In the genomic region with DNA sequence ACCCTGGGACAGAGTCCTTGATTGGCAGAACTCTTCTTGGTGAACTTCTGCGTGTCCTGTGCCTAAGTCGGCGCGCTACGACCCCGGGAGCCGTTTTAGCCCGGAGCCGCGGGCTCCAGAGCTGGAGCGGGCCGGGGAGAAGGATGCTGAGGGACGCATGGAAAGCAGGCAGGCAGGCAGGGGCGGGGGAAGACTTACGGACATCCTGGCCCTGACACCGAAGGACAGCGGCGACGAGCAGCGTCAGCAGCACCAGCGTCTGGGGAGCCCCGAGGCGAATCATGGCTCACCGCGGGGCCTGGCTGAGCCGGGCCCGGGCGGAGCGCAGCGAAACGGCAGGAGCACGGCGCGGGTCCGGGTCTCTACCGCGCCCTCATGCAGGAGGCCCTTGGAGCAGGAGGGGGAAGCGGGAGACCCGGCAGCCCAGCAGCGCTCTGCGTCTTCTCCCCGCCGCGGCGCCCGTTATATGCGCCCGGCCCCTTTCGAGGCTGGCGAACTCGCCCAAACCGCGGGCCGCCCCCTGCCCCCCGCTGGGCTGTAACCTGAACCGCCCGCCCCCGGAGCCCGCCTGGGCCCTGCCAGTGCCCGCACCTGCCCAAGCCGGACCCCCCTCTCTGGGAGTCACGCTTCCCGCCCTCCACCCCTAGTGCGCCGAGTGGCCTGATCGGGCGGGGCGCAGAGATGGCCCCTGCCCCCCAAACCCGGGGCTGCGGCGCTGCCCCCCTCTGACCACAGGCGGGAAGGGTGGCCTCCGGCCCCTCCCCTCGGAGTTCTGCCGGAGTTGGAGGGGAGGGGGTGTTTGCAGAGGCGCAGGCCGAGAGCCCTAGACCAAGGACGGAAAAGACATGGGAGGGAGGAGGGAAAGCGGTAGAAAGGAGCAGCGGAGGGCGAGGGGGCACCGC, we compare ENCODE assay signal across 8 cellular contexts. TPM values are rescaled to one million over a fixed set of nuclear protein-coding genes. Genes with fewer than 3 reads are reported as not detected.
DNase-seq lines count a peak whose midpoint lies in the region; ATAC-seq and TF ChIP-seq lines count a peak whose summit lies in the region.

A gene (minus strand): TSS at position 438 of the 902 bp plus-strand sequence. CDS start 155 bp downstream, at position 283.

- TF ChIP-seq CTCF in A673 (conservative IDR thresholded peaks at IDR 0.05; ENCODE audit: low read depth, low read length) (no peak), gastrocnemius medialis (IDR thresholded peaks at IDR 0.05 in 4 of 5, conservative IDR thresholded peaks at IDR 0.05 in 1 of 5) (no peak)

- no peaks in the 10 kb centered on the region for H3K9me3 Mint-ChIP-seq in activated CD8-positive, alpha-beta T cell treated with anti-CD3 and anti-CD28 coated beads, Interleukin-2, amount 10 ng/mL, durations not matched to agents 7 days and 5 days (ENCODE audit: insufficient read depth)

- CTCF ChIA-PET in A673 (lab: Charles Lee): interaction anchor here (0.5 kb wide), 1 partner anchor 556 kb away, joined by 7 read pairs; no protein-coding TSS in a partner anchor
- CTCF ChIA-PET in HEK293T (lab: Yijun Ruan, JAX): no interaction called here
- CTCF ChIA-PET in activated CD8-positive, alpha-beta T cell treated with anti-CD3 and anti-CD28 coated beads, Interleukin-2, amount 10 ng/mL, durations not matched to agents 7 days and 5 days (lab: Charles Lee): interaction anchor here (1.5 to 2.3 kb wide), 2 partner anchors 11 to 41 kb away, joined by 4 to 6 read pairs; a partner anchor contains a TSS

- H3K36me3 Mint-ChIP-seq in activated CD8-positive, alpha-beta T cell treated with anti-CD3 and anti-CD28 coated beads, Interleukin-2, amount 10 ng/mL, durations not matched to agents 7 days and 5 days (ENCODE audit: low read depth): no peaks in the 10 kb centered on the region

- H3K9me3 ChIP-seq in A673 (ENCODE audit: low read depth, low read length, poor library complexity, severe bottlenecking) (no peaks in the 10 kb centered on the region), gastrocnemius medialis (no peaks in the 10 kb centered on the region)

- no peaks in the 10 kb centered on the region for H3K36me3 ChIP-seq in A673 (ENCODE audit: insufficient read depth, low read length, poor library complexity, severe bottlenecking)
- H3K36me3 ChIP-seq in gastrocnemius medialis: no peaks in the 10 kb centered on the region

- no TSS peak for BruUV-seq in A673 (replicated peaks; lab: Mats Ljungman, UMichigan)

- no peak within 1 kb of the TSS for H3K27ac Mint-ChIP-seq in activated CD8-positive, alpha-beta T cell treated with anti-CD3 and anti-CD28 coated beads, Interleukin-2, amount 10 ng/mL, durations not matched to agents 7 days and 5 days

- in situ Hi-C loops in gastrocnemius medialis (cut with MboI; ENCODE audit: low sequenced_read_pairs in 4 of 4): no loop called here

- H3K4me1 ChIP-seq in A673 (ENCODE audit: insufficient read depth, low read length, poor library complexity, severe bottlenecking): peaks cover 26% of the 10 kb centered on the region
- peaks cover 37 to 42% of the 10 kb centered on the region in 2 donors for H3K4me1 ChIP-seq in gastrocnemius medialis

- no peak for TF ChIP-seq POLR2A in gastrocnemius medialis (IDR thresholded peaks at IDR 0.05)

- DNase-seq in A673 (ENCODE audit: low spot score) (peak; percentile 47), HEK293T (ENCODE audit: extremely low spot score) (no peak), left cardiac atrium (no peak), gastrocnemius medialis (no peak)
- DNase-seq in activated CD8-positive, alpha-beta T cell treated with anti-CD3 and anti-CD28 coated beads, Interleukin-2, amount 10 ng/mL, durations not matched to agents 7 days and 5 days: no peak

- H3K4me3 Mint-ChIP-seq in activated CD8-positive, alpha-beta T cell treated with anti-CD3 and anti-CD28 coated beads, Interleukin-2, amount 10 ng/mL, durations not matched to agents 7 days and 5 days: peak within 1 kb of the TSS; percentile 51

- peak; percentile 59 for ATAC-seq in activated CD8-positive, alpha-beta T cell treated with anti-CD3 and anti-CD28 coated beads, Interleukin-2, amount 10 ng/mL, durations not matched to agents 7 days and 5 days
- ATAC-seq in left cardiac atrium (peak; percentile 6 to 25), gastrocnemius medialis (no peak), HG02763 (IDR thresholded peaks at IDR 0.05; ENCODE audit: unreplicated experiment) (no peak), GM21381 (IDR thresholded peaks at IDR 0.05; ENCODE audit: unreplicated experiment) (no peak), HG03045 (IDR thresholded peaks at IDR 0.05; ENCODE audit: unreplicated experiment) (no peak)

- POLR2A ChIA-PET in A673 (lab: Charles Lee; ENCODE audit: low non-redundant PET): no interaction called here
- POLR2A ChIA-PET in HEK293T (lab: Yijun Ruan, JAX): no interaction called here
- POLR2A ChIA-PET in activated CD8-positive, alpha-beta T cell treated with anti-CD3 and anti-CD28 coated beads, Interleukin-2, amount 10 ng/mL, durations not matched to agents 7 days and 5 days (lab: Charles Lee): no interaction called here

- H3K27me3 ChIP-seq in A673 (replicated peaks; ENCODE audit: insufficient read depth, low read depth, low read length, poor library complexity) (peaks cover 75% of the 10 kb centered on the region), gastrocnemius medialis (peaks cover 48 to 65% (median 64%) of the 10 kb centered on the region in 3 donors)

- peaks cover 94% of the 10 kb centered on the region for H3K27me3 Mint-ChIP-seq in activated CD8-positive, alpha-beta T cell treated with anti-CD3 and anti-CD28 coated beads, Interleukin-2, amount 10 ng/mL, durations not matched to agents 7 days and 5 days (ENCODE audit: low read depth)

- H3K27ac ChIP-seq in A673 (ENCODE audit: low read depth, low read length, poor library complexity, severe bottlenecking) (no peak within 1 kb of the TSS), gastrocnemius medialis (no peak within 1 kb of the TSS)

- intact Hi-C loops in A673 (cut with micrococcal nuclease; ENCODE audit: unreplicated experiment) (loop anchor here (10.0 kb wide), 1 partner anchor 181 kb away; a partner anchor contains a TSS), left cardiac atrium (cut with DNase I) (no loop called here), gastrocnemius medialis (cut with DNase I; ENCODE audit: low total_unique reads) (no loop called here)

- H3K4me3 ChIP-seq in A673 (ENCODE audit: low read depth, low read length, poor library complexity, severe bottlenecking) (peak within 1 kb of the TSS; percentile 38), gastrocnemius medialis (peak within 1 kb of the TSS; percentile 46 to 59 (median 50))

- peaks cover 38% of the 10 kb centered on the region for H3K4me1 Mint-ChIP-seq in activated CD8-positive, alpha-beta T cell treated with anti-CD3 and anti-CD28 coated beads, Interleukin-2, amount 10 ng/mL, durations not matched to agents 7 days and 5 days (ENCODE audit: low read depth)

TF ChIP-seq in HEK293T, 16 proteins besides CTCF, POLR2A, EP300 and RAD21:
- TF ChIP-seq L3MBTL2 (conservative IDR thresholded peaks at IDR 0.05) (peak; percentile 45; the same call in 1 of the 2 replicates), BHLHE40 (IDR thresholded peaks at IDR 0.05; ENCODE audit: borderline replicate concordance) (no peak)

RNA-seq across cellular contexts. Expression of the gene that starts here (rescaled TPM):
- total RNA-seq in A673 (2021): 0.85 and 1.3 TPM in 2 replicates
- total RNA-seq in activated CD8-positive, alpha-beta T cell treated with anti-CD3 and anti-CD28 coated beads, Interleukin-2, amount 10 ng/mL, durations not matched to agents 7 days and 5 days: not detected
- total RNA-seq in left cardiac atrium: not detected
- total RNA-seq in gastrocnemius medialis: not detected

Comparison
In these comparisons a context has a peak if more than half of its experiments do, and no peak if none do; other contexts are left out.
1. Peak in ATAC-seq in activated CD8-positive, alpha-beta T cell treated with anti-CD3 and anti-CD28 coated beads, Interleukin-2, amount 10 ng/mL, durations not matched to agents 7 days and 5 days; RNA of the gene not detected or under 1 TPM.
2. Peak in ATAC-seq in left cardiac atrium; RNA of the gene not detected or under 1 TPM.